Comparison of ENCODE assay signal across 8 cellular contexts in the genomic region with DNA sequence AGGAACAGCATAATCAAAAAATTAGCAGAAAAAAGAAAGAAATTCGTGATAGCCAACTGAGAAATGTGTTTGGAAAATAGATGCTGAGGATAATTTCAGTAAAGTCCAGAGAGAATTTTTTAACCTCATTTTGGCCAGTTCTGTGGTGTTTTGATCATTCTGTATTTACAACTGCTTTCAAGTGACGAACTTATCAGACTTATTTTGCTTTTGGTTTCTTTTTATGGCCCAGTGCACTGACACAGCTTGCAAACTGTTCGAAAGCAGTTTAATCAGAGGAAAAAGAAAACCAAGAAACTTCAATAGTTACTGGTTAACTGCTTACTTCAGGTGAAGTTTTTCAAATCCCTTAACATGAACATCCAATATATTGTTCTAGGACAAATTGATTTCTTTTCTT. TPM values are rescaled to one million over a fixed set of nuclear protein-coding genes. Genes with fewer than 3 reads are reported as not detected.
DNase-seq lines count a peak whose midpoint lies in the region; ATAC-seq and TF ChIP-seq lines count a peak whose summit lies in the region.

No MANE protein-coding gene starts in this region.

- peak; percentile 21 for ATAC-seq in GM18511 (IDR thresholded peaks at IDR 0.05; ENCODE audit: unreplicated experiment)
- ATAC-seq in HG02759 (IDR thresholded peaks at IDR 0.05; ENCODE audit: unreplicated experiment) = no peak
- ATAC-seq in GM21528 (IDR thresholded peaks at IDR 0.05; ENCODE audit: low FRiP score, unreplicated experiment) = no peak

- H3K27me3 ChIP-seq in duodenal mucosa (ENCODE audit: control insufficient read depth in 1 of 2, insufficient read depth in 2 of 2, low read length in 2 of 2) (no peaks in the 10 kb centered on the region), rectal smooth muscle tissue (ENCODE audit: control insufficient read depth, insufficient read depth, low read length) (no peaks in the 10 kb centered on the region)

- H3K4me3 ChIP-seq in duodenal mucosa (ENCODE audit: low read depth in 1 of 2, low read length in 2 of 2) (peak overlapping the region; percentile 66 to 93), rectal smooth muscle tissue (ENCODE audit: low read length) (peak overlapping the region; percentile 90), lower leg skin (ENCODE audit: low read depth, poor library complexity, severe bottlenecking) (no peak overlapping the region)

- H3K9ac ChIP-seq in duodenal mucosa (ENCODE audit: low read depth in 1 of 2, low read length in 2 of 2) = peak overlapping the region; percentile 91 to 97
- H3K9ac ChIP-seq in rectal smooth muscle tissue (ENCODE audit: low read length) = peak overlapping the region; percentile 1

- peak overlapping the region; percentile 93 to 98 (median 97) for H3K4me3 Mint-ChIP-seq in IgD-negative memory B cell

- H3K9me3 Mint-ChIP-seq in IgD-negative memory B cell = no peaks in the 10 kb centered on the region

- TF ChIP-seq POLR2A in lower leg skin (IDR thresholded peaks at IDR 0.05) = no peak

- peaks cover 5 to 14% of the 10 kb centered on the region in 2 donors for H3K4me1 ChIP-seq in duodenal mucosa (ENCODE audit: control insufficient read depth in 1 of 2, insufficient read depth in 2 of 2, low read length in 2 of 2)
- no peaks in the 10 kb centered on the region for H3K4me1 ChIP-seq in rectal smooth muscle tissue (ENCODE audit: control insufficient read depth, insufficient read depth, low read length)

- no peaks in the 10 kb centered on the region for H3K27me3 Mint-ChIP-seq in IgD-negative memory B cell

- H3K9me3 ChIP-seq in duodenal mucosa (ENCODE audit: control insufficient read depth in 1 of 2, low read length in 2 of 2) = no peaks in the 10 kb centered on the region

- H3K27ac ChIP-seq in duodenal mucosa (ENCODE audit: low read depth, low read length) (no peak overlapping the region), rectal smooth muscle tissue (ENCODE audit: low read depth, low read length) (no peak overlapping the region)

- H3K36me3 Mint-ChIP-seq in IgD-negative memory B cell = peaks cover 2% of the 10 kb centered on the region

- H3K36me3 ChIP-seq in duodenal mucosa (ENCODE audit: control insufficient read depth in 1 of 2, insufficient read depth in 2 of 2, low read length in 2 of 2) (peaks cover 6 to 14% of the 10 kb centered on the region in 2 donors), rectal smooth muscle tissue (ENCODE audit: control insufficient read depth, insufficient read depth, low read length) (peaks cover under 1% of the 10 kb centered on the region)

- peak overlapping the region; percentile 94 to 99 (median 97) for H3K27ac Mint-ChIP-seq in IgD-negative memory B cell

- TF ChIP-seq CTCF in lower leg skin (IDR thresholded peaks at IDR 0.05) = no peak

- intact Hi-C loops in lower leg skin (cut with DNase I; ENCODE audit: low total_unique reads) = no loop called here

- DNase-seq in DMS 273 treated with DMSO at 0.1 percent for 48 hours (lab: John Stamatoyannopoulos, UW) = no peak
- DNase-seq in lower leg skin (ENCODE audit: low spot score in 2 of 2) = no peak

- peaks cover 25 to 39% (median 35%) of the 10 kb centered on the region in 3 donors for H3K4me1 Mint-ChIP-seq in IgD-negative memory B cell

- WGBS in lower leg skin, 2 donors = 28 to 33% methylated on average over 3 of the region's 3 CpGs

RNA-seq across cellular contexts. Expression of a gene that starts 1.9 kb away (rescaled TPM):
- 177 TPM for polyA plus RNA-seq in IgD-negative memory B cell
- total RNA-seq in lower leg skin = 10 to 100 TPM; 59.9 to 70.4 (median 67.8) TPM

RNA-seq across cellular contexts. Expression of a gene that starts 2.1 kb away (rescaled TPM):
- polyA plus RNA-seq in IgD-negative memory B cell = 5.1 TPM
- 1 to 10 TPM; 3.0 to 6.2 (median 4.6) TPM for total RNA-seq in lower leg skin

RNA-seq across cellular contexts. Expression of a gene that starts 28.7 kb away (rescaled TPM):
- not detected for polyA plus RNA-seq in IgD-negative memory B cell
- total RNA-seq in lower leg skin = not detected

RNA-seq across cellular contexts. Expression of a gene that starts 51.4 kb away (rescaled TPM):
- 179 TPM for polyA plus RNA-seq in IgD-negative memory B cell
- 100 to 1,000 TPM in 2 of 4 donors, 10 to 100 TPM in 2; 76.8 to 112 (median 101) TPM for total RNA-seq in lower leg skin
